28 cellular contexts compared by ENCODE assay signal in the genomic region with DNA sequence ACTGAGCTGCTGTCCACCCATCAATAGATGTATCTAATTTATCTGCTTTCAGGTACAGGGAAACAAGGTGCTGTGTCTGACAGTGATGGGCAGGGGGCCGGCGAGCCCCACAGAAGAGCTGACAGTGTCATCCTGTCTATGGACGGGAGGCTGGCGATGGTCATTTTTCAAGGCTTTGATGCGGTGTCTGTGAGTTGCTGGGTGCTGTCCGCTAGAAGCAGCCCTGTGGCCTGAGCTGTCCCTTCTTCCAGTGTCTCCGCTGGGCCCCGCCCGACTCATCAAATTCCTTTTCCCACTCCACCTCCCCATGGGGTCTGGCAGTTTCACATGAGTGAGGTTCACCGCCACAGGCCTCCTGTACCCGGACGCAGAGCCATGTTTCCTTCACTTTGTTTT.
"Had no signal": no experiment of that assay in that cellular context is flagged by ENCODE, and none has a peak within 500 bp of the region (broad histone marks: within the 10 kb centered on the region; RNA-seq: fewer than 3 reads in every experiment).

No MANE protein-coding gene starts in this region.

- H3K27ac Mint-ChIP-seq: activated CD4-positive, alpha-beta T cell treated with anti-CD3 and anti-CD28 coated beads, Interleukin-2, amount 10 ng/mL, durations not matched to agents 24 days and 14 days; activated CD8-positive, alpha-beta T cell treated with anti-CD3 and anti-CD28 coated beads for 36 hours; activated naive CD4-positive, alpha-beta T cell treated with anti-CD3 and anti-CD28 coated beads, Interleukin-2, amount 50 U/mL, for 24 hours; activated naive CD8-positive, alpha-beta T cell treated with anti-CD3 and anti-CD28 coated beads, Interleukin-2, amount 10 ng/mL, durations not matched to agents 7 days and 5 days; activated T-helper 2 cell treated with anti-CD3 and anti-CD28 coated beads, Interferon-gamma antibody, Interleukin-2, Interleukin-4, amounts not matched to agents 10 μg/mL and 5 μg/mL and 100 μg/mL, durations not matched to agents 14 hours and 24 hours and 36 hours; T-helper 1 cell treated with Interleukin-12 subunit alpha and Interleukin-12 subunit beta and Interleukin-4 antibody, amounts not matched to agents 30 μg/mL and 1 μg/mL, for 36 hours; T-helper 2 cell treated with Interferon-gamma antibody and Interleukin-4, amounts not matched to agents 5 μg/mL and 100 μg/mL, for 36 hours had no signal

- ATAC-seq: activated CD8-positive, alpha-beta T cell treated with anti-CD3 and anti-CD28 coated beads for 36 hours; K562; Panc1 had no signal

- DNase-seq: activated CD4-positive, alpha-beta T cell treated with anti-CD3 and anti-CD28 coated beads, Interleukin-2, amount 10 ng/mL, durations not matched to agents 24 days and 14 days; activated CD4-positive, alpha-beta T cell treated with anti-CD3 and anti-CD28 coated beads, Interleukin-2, amount 50 U/mL, for 4 hours; activated CD8-positive, alpha-beta T cell treated with anti-CD3 and anti-CD28 coated beads for 36 hours; activated gamma-delta T cell; activated naive CD4-positive, alpha-beta T cell treated with Interleukin-2 at 50 U/mL for 16 hours; activated naive CD8-positive, alpha-beta T cell treated with anti-CD3 and anti-CD28 coated beads, Interleukin-2, amount 10 ng/mL, durations not matched to agents 7 days and 5 days; activated T-cell treated with anti-CD3 and anti-CD28 coated beads, Interleukin-2, amount 50 U/mL, for 1 hour; amygdala; NCI-H1092 treated with DMSO at 0.1 percent for 48 hours; NCI-H1417; NCI-H146; NCI-H187; NCI-H2081; NCI-H2171 treated with DMSO at 0.1 percent for 48 hours; NCI-H226; NCI-H446 treated with DMSO at 0.1 percent for 48 hours; NCI-H524; SHP77 had no signal

- H3K27ac ChIP-seq: ascending aorta, cardiac muscle cell, SJCRH30, SK-N-MC had no signal

- H3K4me3 Mint-ChIP-seq: activated CD4-positive, alpha-beta T cell treated with anti-CD3 and anti-CD28 coated beads, Interleukin-2, amount 10 ng/mL, durations not matched to agents 24 days and 14 days; activated CD8-positive, alpha-beta T cell treated with anti-CD3 and anti-CD28 coated beads for 36 hours; activated naive CD4-positive, alpha-beta T cell treated with anti-CD3 and anti-CD28 coated beads, Interleukin-2, amount 50 U/mL, for 24 hours; activated naive CD8-positive, alpha-beta T cell treated with anti-CD3 and anti-CD28 coated beads, Interleukin-2, amount 10 ng/mL, durations not matched to agents 7 days and 5 days; T-helper 1 cell treated with Interleukin-12 subunit alpha and Interleukin-12 subunit beta and Interleukin-4 antibody, amounts not matched to agents 30 μg/mL and 1 μg/mL, for 36 hours; T-helper 2 cell treated with Interferon-gamma antibody and Interleukin-4, amounts not matched to agents 5 μg/mL and 100 μg/mL, for 36 hours had no signal

- H3K36me3 ChIP-seq: ascending aorta, cardiac muscle cell, SJCRH30 had no signal

- H3K9me3 ChIP-seq: ascending aorta, SJCRH30 had no signal

- H3K9me3 Mint-ChIP-seq: activated CD4-positive, alpha-beta T cell treated with anti-CD3 and anti-CD28 coated beads, Interleukin-2, amount 10 ng/mL, durations not matched to agents 24 days and 14 days; activated CD8-positive, alpha-beta T cell treated with anti-CD3 and anti-CD28 coated beads for 36 hours; activated naive CD4-positive, alpha-beta T cell treated with anti-CD3 and anti-CD28 coated beads, Interleukin-2, amount 50 U/mL, for 24 hours; activated naive CD8-positive, alpha-beta T cell treated with anti-CD3 and anti-CD28 coated beads, Interleukin-2, amount 10 ng/mL, durations not matched to agents 7 days and 5 days; activated T-helper 2 cell treated with anti-CD3 and anti-CD28 coated beads, Interferon-gamma antibody, Interleukin-2, Interleukin-4, amounts not matched to agents 10 μg/mL and 5 μg/mL and 100 μg/mL, durations not matched to agents 14 hours and 24 hours and 36 hours; T-helper 1 cell treated with Interleukin-12 subunit alpha and Interleukin-12 subunit beta and Interleukin-4 antibody, amounts not matched to agents 30 μg/mL and 1 μg/mL, for 36 hours; T-helper 2 cell treated with Interferon-gamma antibody and Interleukin-4, amounts not matched to agents 5 μg/mL and 100 μg/mL, for 36 hours had no signal

- H3K27me3 ChIP-seq: ascending aorta, SJCRH30 had no signal

- H3K27me3 Mint-ChIP-seq: activated naive CD4-positive, alpha-beta T cell treated with anti-CD3 and anti-CD28 coated beads, Interleukin-2, amount 50 U/mL, for 24 hours; activated naive CD8-positive, alpha-beta T cell treated with anti-CD3 and anti-CD28 coated beads, Interleukin-2, amount 10 ng/mL, durations not matched to agents 7 days and 5 days had no signal

- H3K36me3 Mint-ChIP-seq: activated naive CD4-positive, alpha-beta T cell treated with anti-CD3 and anti-CD28 coated beads, Interleukin-2, amount 50 U/mL, for 24 hours; activated naive CD8-positive, alpha-beta T cell treated with anti-CD3 and anti-CD28 coated beads, Interleukin-2, amount 10 ng/mL, durations not matched to agents 7 days and 5 days had no signal

- H3K4me1 ChIP-seq: ascending aorta had no signal

- H3K4me1 Mint-ChIP-seq: activated CD4-positive, alpha-beta T cell treated with anti-CD3 and anti-CD28 coated beads, Interleukin-2, amount 10 ng/mL, durations not matched to agents 24 days and 14 days had no signal

- H3K4me3 ChIP-seq: ascending aorta, cardiac muscle cell, K562, SJCRH30, SK-N-MC had no signal
